In the genomic region with DNA sequence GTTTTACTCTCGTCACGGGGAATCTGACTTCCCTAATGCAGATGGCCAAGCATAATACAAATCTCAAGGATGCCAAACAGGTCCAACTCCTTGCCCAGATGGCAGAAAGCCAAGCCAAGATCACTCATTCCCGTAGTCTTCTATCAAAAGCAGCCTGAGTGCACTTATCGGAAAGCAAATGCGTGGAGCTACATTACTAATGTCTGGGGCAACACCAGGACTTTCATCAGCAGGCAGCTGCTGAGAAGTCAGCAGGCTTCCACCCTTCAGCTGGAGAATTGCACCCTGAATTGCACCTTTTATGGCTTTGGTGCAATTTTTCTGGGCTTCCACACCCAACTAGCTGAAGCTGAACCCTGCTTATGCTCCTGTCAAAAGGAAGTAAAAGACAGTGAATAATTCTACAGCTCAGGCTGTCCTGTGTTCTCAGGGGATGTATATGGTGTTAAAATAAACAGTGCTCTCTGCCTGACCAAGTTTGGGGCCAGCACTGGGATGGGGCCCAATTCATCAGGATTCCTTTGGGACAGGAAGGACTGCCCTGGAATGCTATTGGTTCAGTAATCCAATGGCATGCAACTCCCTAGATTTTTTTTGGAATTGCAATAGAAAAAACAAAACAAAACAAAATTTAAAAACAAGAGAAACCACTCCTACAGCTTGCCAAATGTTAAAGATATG, we compare ENCODE assay signal across 9 cellular contexts.
DNase-seq lines count a peak whose midpoint lies in the region; ATAC-seq and TF ChIP-seq lines count a peak whose summit lies in the region.
"Had no signal": no experiment of that assay in that cellular context is flagged by ENCODE, and none has a peak within 500 bp of the region (broad histone marks: within the 10 kb centered on the region; RNA-seq: fewer than 3 reads in every experiment).

No MANE protein-coding gene starts in this region.

- H3K36me3 Mint-ChIP-seq in WTC11 = peaks cover 80% of the 10 kb centered on the region

- H3K27ac Mint-ChIP-seq in WTC11 = peak overlapping the region; percentile 62

- peak; percentile 35 for DNase-seq in GM04503 (ENCODE audit: low read depth)
- no peak for DNase-seq in WTC11 (ENCODE audit: low spot score)
- peak; percentile 81 for DNase-seq in fibroblast of villous mesenchyme (ENCODE audit: low read depth)
- peak; percentile 74 for DNase-seq in pulmonary artery endothelial cell (ENCODE audit: low read depth, low spot score)
- DNase-seq in NCI-H1436 treated with DMSO at 0.1 percent for 48 hours (lab: John Stamatoyannopoulos, UW) = no peak
- DNase-seq in left lobe of liver (ENCODE audit: low spot score) = no peak
- DNase-seq: DMS153 had no signal

- H3K4me3 ChIP-seq in fibroblast of villous mesenchyme (ENCODE audit: low read depth, low read length) = no peak overlapping the region

- CTCF ChIA-PET in WTC11 (lab: Charles Lee) = interaction anchor here (2.8 kb wide), 1 partner anchor 160 kb away, joined by 15 read pairs; no protein-coding TSS in a partner anchor

- ATAC-seq in WTC11 = no peak
- ATAC-seq in GM18511 (IDR thresholded peaks at IDR 0.05; ENCODE audit: unreplicated experiment) = no peak
- ATAC-seq in HG02759 (IDR thresholded peaks at IDR 0.05; ENCODE audit: unreplicated experiment) = no peak
- no peak for ATAC-seq in left lobe of liver

- POLR2A ChIA-PET in WTC11 (lab: Charles Lee) = no interaction called here

- peaks cover 17% of the 10 kb centered on the region for H3K4me1 Mint-ChIP-seq in WTC11

- TF ChIP-seq CTCF in WTC11 (IDR thresholded peaks at IDR 0.05) (no peak), fibroblast of villous mesenchyme (IDR thresholded peaks at IDR 0.05; ENCODE audit: insufficient read depth, low read depth, low read length) (no peak)

- no peaks in the 10 kb centered on the region for H3K9me3 Mint-ChIP-seq in WTC11

- no peaks in the 10 kb centered on the region for H3K27me3 Mint-ChIP-seq in WTC11 (ENCODE audit: low read depth)

- H3K4me3 Mint-ChIP-seq in WTC11 = no peak overlapping the region

TF ChIP-seq in WTC11, 78 proteins besides CTCF, POLR2A, EP300 and RAD21:
- no peak for TF ChIP-seq ATF1 (CRISPR knock-in tag; IDR thresholded peaks at IDR 0.05)
- no peak for TF ChIP-seq NR3C1 (CRISPR knock-in tag; conservative IDR thresholded peaks at IDR 0.05; ENCODE audit: low read depth)
- no peak for TF ChIP-seq MLX (CRISPR knock-in tag; IDR thresholded peaks at IDR 0.05)
- TF ChIP-seq, protein P1, sequence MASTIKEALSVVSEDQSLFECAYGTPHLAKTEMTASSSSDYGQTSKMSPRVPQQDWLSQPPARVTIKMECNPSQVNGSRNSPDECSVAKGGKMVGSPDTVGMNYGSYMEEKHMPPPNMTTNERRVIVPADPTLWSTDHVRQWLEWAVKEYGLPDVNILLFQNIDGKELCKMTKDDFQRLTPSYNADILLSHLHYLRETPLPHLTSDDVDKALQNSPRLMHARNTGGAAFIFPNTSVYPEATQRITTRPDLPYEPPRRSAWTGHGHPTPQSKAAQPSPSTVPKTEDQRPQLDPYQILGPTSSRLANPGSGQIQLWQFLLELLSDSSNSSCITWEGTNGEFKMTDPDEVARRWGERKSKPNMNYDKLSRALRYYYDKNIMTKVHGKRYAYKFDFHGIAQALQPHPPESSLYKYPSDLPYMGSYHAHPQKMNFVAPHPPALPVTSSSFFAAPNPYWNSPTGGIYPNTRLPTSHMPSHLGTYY (CRISPR knock-in tag; IDR thresholded peaks at IDR 0.05) = no peak
- no peak for TF ChIP-seq TEAD1 (CRISPR knock-in tag; IDR thresholded peaks at IDR 0.05)
- TF ChIP-seq ZNF219 (CRISPR knock-in tag; IDR thresholded peaks at IDR 0.05; ENCODE audit: borderline replicate concordance) = no peak
- no peak for TF ChIP-seq MYBL2 (CRISPR knock-in tag; IDR thresholded peaks at IDR 0.05)
- TF ChIP-seq SMAD4 (CRISPR knock-in tag; IDR thresholded peaks at IDR 0.05) = no peak
- TF ChIP-seq ZNF396 (CRISPR knock-in tag; IDR thresholded peaks at IDR 0.05; ENCODE audit: borderline replicate concordance) = no peak
- TF ChIP-seq ZNF121 (CRISPR knock-in tag; IDR thresholded peaks at IDR 0.05) = no peak
- TF ChIP-seq, protein P2, sequence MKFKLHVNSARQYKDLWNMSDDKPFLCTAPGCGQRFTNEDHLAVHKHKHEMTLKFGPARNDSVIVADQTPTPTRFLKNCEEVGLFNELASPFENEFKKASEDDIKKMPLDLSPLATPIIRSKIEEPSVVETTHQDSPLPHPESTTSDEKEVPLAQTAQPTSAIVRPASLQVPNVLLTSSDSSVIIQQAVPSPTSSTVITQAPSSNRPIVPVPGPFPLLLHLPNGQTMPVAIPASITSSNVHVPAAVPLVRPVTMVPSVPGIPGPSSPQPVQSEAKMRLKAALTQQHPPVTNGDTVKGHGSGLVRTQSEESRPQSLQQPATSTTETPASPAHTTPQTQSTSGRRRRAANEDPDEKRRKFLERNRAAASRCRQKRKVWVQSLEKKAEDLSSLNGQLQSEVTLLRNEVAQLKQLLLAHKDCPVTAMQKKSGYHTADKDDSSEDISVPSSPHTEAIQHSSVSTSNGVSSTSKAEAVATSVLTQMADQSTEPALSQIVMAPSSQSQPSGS (CRISPR knock-in tag; IDR thresholded peaks at IDR 0.05; ENCODE audit: borderline replicate concordance, low read depth) = no peak
- TF ChIP-seq, protein P3, sequence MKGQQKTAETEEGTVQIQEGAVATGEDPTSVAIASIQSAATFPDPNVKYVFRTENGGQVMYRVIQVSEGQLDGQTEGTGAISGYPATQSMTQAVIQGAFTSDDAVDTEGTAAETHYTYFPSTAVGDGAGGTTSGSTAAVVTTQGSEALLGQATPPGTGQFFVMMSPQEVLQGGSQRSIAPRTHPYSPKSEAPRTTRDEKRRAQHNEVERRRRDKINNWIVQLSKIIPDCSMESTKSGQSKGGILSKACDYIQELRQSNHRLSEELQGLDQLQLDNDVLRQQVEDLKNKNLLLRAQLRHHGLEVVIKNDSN (CRISPR knock-in tag; IDR thresholded peaks at IDR 0.05) = no peak
- no peak for TF ChIP-seq RELA (CRISPR knock-in tag; IDR thresholded peaks at IDR 0.05; ENCODE audit: borderline replicate concordance)
- TF ChIP-seq TP53 (CRISPR knock-in tag; IDR thresholded peaks at IDR 0.05) = no peak
- TF ChIP-seq PRDM15 (CRISPR knock-in tag; IDR thresholded peaks at IDR 0.05) = no peak

Comparison
In these comparisons a context has a peak if more than half of its experiments do, and no peak if none do; other contexts are left out.
1. DNase-seq: peak in GM04503 (single experiment), fibroblast of villous mesenchyme (single experiment) and pulmonary artery endothelial cell (single experiment); none in WTC11 (single experiment), NCI-H1436 treated with DMSO at 0.1 percent for 48 hours (single experiment) and left lobe of liver (single experiment).